In genomic region chr4:138953962-138954371, GRCh38 we compare ENCODE assay signal across 10 cellular contexts.
DNase-seq lines count a peak whose midpoint lies in the region; ATAC-seq and TF ChIP-seq lines count a peak whose summit lies in the region.
"Had no signal": no experiment of that assay in that cellular context is flagged by ENCODE, and none has a peak within 500 bp of the region (broad histone marks: within the 10 kb centered on the region; RNA-seq: fewer than 3 reads in every experiment).

No MANE protein-coding gene starts in this region.

- peak overlapping the region; percentile 89 for H3K27ac Mint-ChIP-seq in osteocyte (ENCODE audit: unreplicated experiment)
- H3K27ac Mint-ChIP-seq: natural killer cell treated with Interleukin-12 subunit alpha and Interleukin-12 subunit beta and Interleukin-15 and Interleukin-18, amount 100 ng/mL, for 72 hours had no signal

- BruUV-seq in PC-3 (replicated peaks; lab: Mats Ljungman, UMichigan): no TSS peak

- H3K4me2 ChIP-seq in BLaER1 treated with 17β-estradiol and CSF1 and Interleukin-3, amounts not matched to agents 10 nM and 100 nM: peak overlapping the region in 8 of 11 experiments; percentile 20 to 69 (median 50); a peak in 14 of 22 replicates
- H3K4me2 ChIP-seq in PC-3 (ENCODE audit: low read length): peak overlapping the region; percentile 15; the same call in 1 of the 2 replicates

- H3K27me3 ChIP-seq in BLaER1 treated with 17β-estradiol and CSF1 and Interleukin-3, amounts not matched to agents 10 nM and 100 nM: no peaks in the 10 kb centered on the region
- no peaks in the 10 kb centered on the region for H3K27me3 ChIP-seq in PC-3 (ENCODE audit: low read length)
- H3K27me3 ChIP-seq in effector memory CD4-positive, alpha-beta T cell (replicated peaks; ENCODE audit: control insufficient read depth, insufficient read depth, low read length, poor library complexity, severe bottlenecking): no peaks in the 10 kb centered on the region

- H3K27me3 Mint-ChIP-seq in osteocyte (ENCODE audit: unreplicated experiment): no peaks in the 10 kb centered on the region
- H3K27me3 Mint-ChIP-seq: natural killer cell treated with Interleukin-12 subunit alpha and Interleukin-12 subunit beta and Interleukin-15 and Interleukin-18, amount 100 ng/mL, for 72 hours had no signal

- intact Hi-C loops in PC-3 (cut with micrococcal nuclease): no loop called here

- peak overlapping the region; percentile 22 for H3K4me3 Mint-ChIP-seq in osteocyte (ENCODE audit: unreplicated experiment)
- H3K4me3 Mint-ChIP-seq: natural killer cell treated with Interleukin-12 subunit alpha and Interleukin-12 subunit beta and Interleukin-15 and Interleukin-18, amount 100 ng/mL, for 72 hours had no signal

- no peaks in the 10 kb centered on the region for H3F3A ChIP-seq in PC-3 (ENCODE audit: low read length, unreplicated experiment)

- H3K4me1 Mint-ChIP-seq in osteocyte (ENCODE audit: unreplicated experiment): peaks cover 26% of the 10 kb centered on the region

- POLR2A ChIA-PET in PC-3 (lab: Charles Lee; ENCODE audit: unreplicated experiment): no interaction called here

- DNase-seq in PC-3 (peak; percentile 22), fibroblast of peridontal ligament (ENCODE audit: extremely low read depth) (peak; percentile 99), osteocyte (ENCODE audit: extremely low spot score, unreplicated experiment) (no peak), OCI-M1 (lab: John Stamatoyannopoulos, UW) (no peak)
- no peak for DNase-seq in effector memory CD4-positive, alpha-beta T cell
- DNase-seq: DMS 273 treated with DMSO at 0.1 percent for 48 hours had no signal

- no peak overlapping the region for H3K4me3 ChIP-seq in BLaER1 treated with 17β-estradiol and CSF1 and Interleukin-3, amounts not matched to agents 10 nM and 100 nM
- no peak overlapping the region for H3K4me3 ChIP-seq in PC-3 (ENCODE audit: low read length)
- no peak overlapping the region for H3K4me3 ChIP-seq in effector memory CD4-positive, alpha-beta T cell (ENCODE audit: insufficient read depth, low read depth, low read length, poor library complexity, severe bottlenecking)

- no peaks in the 10 kb centered on the region for H3K9me2 ChIP-seq in PC-3 (replicated peaks; ENCODE audit: low read length)

- ATAC-seq in PC-3 (no peak), GM21360 (IDR thresholded peaks at IDR 0.05; ENCODE audit: unreplicated experiment) (no peak), GM19023 (IDR thresholded peaks at IDR 0.05; ENCODE audit: unreplicated experiment) (no peak)
- ATAC-seq: natural killer cell treated with Interleukin-12 subunit alpha and Interleukin-12 subunit beta and Interleukin-15 and Interleukin-18, amount 100 ng/mL, for 72 hours had no signal

- no peaks in the 10 kb centered on the region for H4K20me1 ChIP-seq in BLaER1 treated with 17β-estradiol and CSF1 and Interleukin-3, amounts not matched to agents 10 nM and 100 nM
- no peaks in the 10 kb centered on the region for H4K20me1 ChIP-seq in PC-3 (ENCODE audit: low read length)

- TF ChIP-seq CTCF in PC-3 (conservative IDR thresholded peaks at IDR 0.05; ENCODE audit: low read depth, low read length): no peak
- TF ChIP-seq CTCF in osteocyte (IDR thresholded peaks at IDR 0.05): no peak

- peaks cover 0 to 2% (median 0%) of the 10 kb centered on the region in 11 experiments; a peak in 2 of 22 replicates for H3K9me3 ChIP-seq in BLaER1 treated with 17β-estradiol and CSF1 and Interleukin-3, amounts not matched to agents 10 nM and 100 nM (replicated peaks in 1 of 11)
- H3K9me3 ChIP-seq in PC-3 (ENCODE audit: low read length): no peaks in the 10 kb centered on the region
- no peaks in the 10 kb centered on the region for H3K9me3 ChIP-seq in effector memory CD4-positive, alpha-beta T cell (ENCODE audit: control insufficient read depth, low read length)

- CTCF ChIA-PET in PC-3 (lab: Charles Lee): no interaction called here

- peak overlapping the region in 1 of 11 experiments; percentile 26; a peak in 1 of 22 replicates for H3K9ac ChIP-seq in BLaER1 treated with 17β-estradiol and CSF1 and Interleukin-3, amounts not matched to agents 10 nM and 100 nM
- no peak overlapping the region for H3K9ac ChIP-seq in PC-3 (ENCODE audit: low read length)

- peaks cover 9 to 61% (median 36%) of the 10 kb centered on the region in 10 experiments for H3K4me1 ChIP-seq in BLaER1 treated with 17β-estradiol and CSF1 and Interleukin-3, amounts not matched to agents 10 nM and 100 nM
- H3K4me1 ChIP-seq in PC-3 (ENCODE audit: insufficient read depth, low read length): peaks cover 16% of the 10 kb centered on the region; the same call in 1 of the 2 replicates
- H3K4me1 ChIP-seq in effector memory CD4-positive, alpha-beta T cell (ENCODE audit: control insufficient read depth, insufficient read depth, low read length, poor library complexity, severe bottlenecking): no peaks in the 10 kb centered on the region

- no peaks in the 10 kb centered on the region for H3K79me2 ChIP-seq in PC-3 (ENCODE audit: low read length)

- no peaks in the 10 kb centered on the region for H3K36me3 Mint-ChIP-seq in osteocyte (ENCODE audit: unreplicated experiment)
- H3K36me3 Mint-ChIP-seq: natural killer cell treated with Interleukin-12 subunit alpha and Interleukin-12 subunit beta and Interleukin-15 and Interleukin-18, amount 100 ng/mL, for 72 hours had no signal

- H3K27ac ChIP-seq in BLaER1 treated with 17β-estradiol and CSF1 and Interleukin-3, amounts not matched to agents 10 nM and 100 nM: peak overlapping the region in 10 of 11 experiments; percentile 6 to 77 (median 50); a peak in 15 of 22 replicates
- H3K27ac ChIP-seq in PC-3 (ENCODE audit: low read length): no peak overlapping the region
- no peak overlapping the region for H3K27ac ChIP-seq in effector memory CD4-positive, alpha-beta T cell (ENCODE audit: insufficient read depth, low read length, poor library complexity, severe bottlenecking)

- peak overlapping the region; percentile 39; the same call in 1 of the 2 replicates for H2AFZ ChIP-seq in PC-3 (ENCODE audit: low read length)

- no peaks in the 10 kb centered on the region for H3K36me3 ChIP-seq in BLaER1 treated with 17β-estradiol and CSF1 and Interleukin-3, amounts not matched to agents 10 nM and 100 nM
- no peaks in the 10 kb centered on the region for H3K36me3 ChIP-seq in PC-3 (ENCODE audit: low read depth, low read length)
- no peaks in the 10 kb centered on the region for H3K36me3 ChIP-seq in effector memory CD4-positive, alpha-beta T cell (ENCODE audit: control insufficient read depth, insufficient read depth, low read length)

- H3K9me3 Mint-ChIP-seq in osteocyte (ENCODE audit: unreplicated experiment): no peaks in the 10 kb centered on the region
- H3K9me3 Mint-ChIP-seq: natural killer cell treated with Interleukin-12 subunit alpha and Interleukin-12 subunit beta and Interleukin-15 and Interleukin-18, amount 100 ng/mL, for 72 hours had no signal

Comparison
In these comparisons a context has a peak if more than half of its experiments do, and no peak if none do; other contexts are left out.
1. H3K27ac ChIP-seq: peak in BLaER1 treated with 17β-estradiol and CSF1 and Interleukin-3, amounts not matched to agents 10 nM and 100 nM (10 of 11); none in PC-3 (single experiment) and effector memory CD4-positive, alpha-beta T cell (single experiment).
2. DNase-seq: peak in PC-3 (single experiment) and fibroblast of peridontal ligament (single experiment); none in osteocyte (single experiment), effector memory CD4-positive, alpha-beta T cell (0 of 3) and OCI-M1 (single experiment).